10 cellular contexts compared by ENCODE assay signal in genomic region chr14:76267322-76268012, GRCh38.
DNase-seq lines count a peak whose midpoint lies in the region; ATAC-seq, FAIRE-seq and TF ChIP-seq lines count a peak whose summit lies in the region.
"Had no signal": no experiment of that assay in that cellular context is flagged by ENCODE, and none has a peak within 500 bp of the region (broad histone marks: within the 10 kb centered on the region; RNA-seq: fewer than 3 reads in every experiment).

No MANE protein-coding gene starts in this region.

- peaks cover 37% of the 10 kb centered on the region for H3K36me3 ChIP-seq in K562 (ENCODE audit: control insufficient read depth, insufficient read depth, low read length)
- no peaks in the 10 kb centered on the region for H3K36me3 ChIP-seq in skeletal muscle satellite cell (ENCODE audit: insufficient read depth, low read length)

- DNase-seq in Ammon's horn (ENCODE audit: low spot score), result peak; percentile 73
- no peak for DNase-seq in HFF-Myc (ENCODE audit: extremely low read depth, low read depth)
- no peak for DNase-seq in K562 (ENCODE audit: extremely low read depth in 1 of 4, low spot score in 3 of 4)
- DNase-seq in iPS-NIHi7 (ENCODE audit: extremely low spot score), result peak; percentile 85
- DNase-seq in activated CD8-positive, alpha-beta memory T cell treated with anti-CD3 and anti-CD28 coated beads, Interleukin-2, amount 50 U/mL, for 4 hours, result no peak
- DNase-seq in DMS53 treated with DMSO at 0.1 percent for 48 hours (lab: John Stamatoyannopoulos, UW; ENCODE audit: unreplicated experiment), result no peak

- in situ Hi-C loops in K562 (cut with MboI), result no loop called here

- no peak for ATAC-seq in K562
- no peak for ATAC-seq in GM19324 (IDR thresholded peaks at IDR 0.05; ENCODE audit: low FRiP score, unreplicated experiment)
- ATAC-seq: HCT116 had no signal

- TF ChIP-seq RAD21 in K562 (CRISPR knock-in tag; conservative IDR thresholded peaks at IDR 0.05 in 1 of 2, IDR thresholded peaks at IDR 0.05 in 1 of 2), result no peak

- H3K9ac ChIP-seq in K562 (ENCODE audit: insufficient read depth in 1 of 2, low read depth in 2 of 2, low read length in 2 of 2) (no peak overlapping the region), skeletal muscle satellite cell (ENCODE audit: low read depth, low read length) (peak overlapping the region; percentile 59)

- POLR2A ChIA-PET in K562 (lab: Yijun Ruan, JAX), result no interaction called here

- no peaks in the 10 kb centered on the region for H3K9me1 ChIP-seq in K562 (ENCODE audit: control insufficient read depth, insufficient read depth, low read length)

- peaks cover 82% of the 10 kb centered on the region for H3K79me2 ChIP-seq in K562 (ENCODE audit: control insufficient read depth, insufficient read depth, low read length)

- 86% methylated on average over 12 of the region's 24 CpGs for WGBS in K562 (ENCODE audit: insufficient coverage, low coverage, missing lambda C conversion rate)

- H3K4me3 ChIP-seq in HFF-Myc (replicated peaks; ENCODE audit: low read depth, low read length), result peak overlapping the region; percentile 35
- H3K4me3 ChIP-seq in K562, result no peak overlapping the region
- H3K4me3 ChIP-seq in skeletal muscle satellite cell (ENCODE audit: low read length), result peak overlapping the region; percentile 77

- TF ChIP-seq CTCF in HFF-Myc (IDR thresholded peaks at IDR 0.05; ENCODE audit: low read depth, low read length, missing control alignments) (no peak), K562 (IDR thresholded peaks at IDR 0.05 in 2 of 3, conservative IDR thresholded peaks at IDR 0.05 in 1 of 3; ENCODE audit: insufficient read depth in 2 of 3, low read depth in 1 of 3, low read length in 3 of 3) (no peak)

- TF ChIP-seq EP300 in K562 (IDR thresholded peaks at IDR 0.05; ENCODE audit: low read length), result no peak

- H3K27ac ChIP-seq in K562 (ENCODE audit: extremely low read depth, low read depth, low read length), result no peak overlapping the region

- no peaks in the 10 kb centered on the region for H3K27me3 ChIP-seq in K562 (ENCODE audit: control insufficient read depth in 2 of 2, insufficient read depth in 2 of 2, low read length in 2 of 2)
- H3K27me3 ChIP-seq in skeletal muscle satellite cell (ENCODE audit: control insufficient read depth, insufficient read depth, low read length), result peaks cover 44% of the 10 kb centered on the region

- H4K20me1 ChIP-seq in K562 (replicated peaks; ENCODE audit: control insufficient read depth, insufficient read depth, low read length), result 0 out of 2 replicates have a peak, but pooled peaks cover 3% of the 10 kb centered on the region

- intact Hi-C loops in K562 (cut with micrococcal nuclease), result no loop called here

- H3K4me1 ChIP-seq in K562 (replicated peaks in 1 of 2; ENCODE audit: control insufficient read depth in 2 of 2, insufficient read depth in 2 of 2, low read length in 2 of 2), result peaks cover 0 to 5% of the 10 kb centered on the region in 2 experiments; a peak in 2 of 5 replicates
- no peaks in the 10 kb centered on the region for H3K4me1 ChIP-seq in skeletal muscle satellite cell (ENCODE audit: control insufficient read depth, insufficient read depth, low read length)

- H3K9me3 ChIP-seq in K562 (replicated peaks; ENCODE audit: control insufficient read depth, insufficient read depth, low read depth, low read length) (peaks cover 7% of the 10 kb centered on the region), skeletal muscle satellite cell (replicated peaks; ENCODE audit: low read length) (no peaks in the 10 kb centered on the region)

- no TSS peak for BruUV-seq in K562 (replicated peaks; lab: Mats Ljungman, UMichigan)

- no peak for FAIRE-seq in K562 (lab: Jason Lieb, UNC)
- FAIRE-seq: colon had no signal

- TF ChIP-seq POLR2A in K562 (conservative IDR thresholded peaks at IDR 0.05), result no peak

- CTCF ChIA-PET in K562 (lab: Yijun Ruan, JAX; ENCODE audit: low intra/inter-chr PET ratio), result no interaction called here

- H3K4me2 ChIP-seq in K562 (ENCODE audit: insufficient read depth, low read length), result no peak overlapping the region
- H3K4me2 ChIP-seq in skeletal muscle satellite cell (ENCODE audit: low read length), result peak overlapping the region; percentile 97

- H2AFZ ChIP-seq in K562 (ENCODE audit: low read depth, low read length), result no peak overlapping the region

TF ChIP-seq in K562, 482 proteins besides CTCF, POLR2A, EP300 and RAD21:
- no peak for TF ChIP-seq SFPQ (IDR thresholded peaks at IDR 0.05; ENCODE audit: low read depth, low read length)
- peak; percentile 66 for TF ChIP-seq USF2 (CRISPR knock-in tag; IDR thresholded peaks at IDR 0.05)
- TF ChIP-seq NR2C2 (CRISPR knock-in tag; IDR thresholded peaks at IDR 0.05), result no peak
- no peak for TF ChIP-seq NR2C2 (tag; IDR thresholded peaks at IDR 0.05)
- TF ChIP-seq USF1 (CRISPR knock-in tag; IDR thresholded peaks at IDR 0.05), result peak; percentile 48; the same call in 1 of the 2 replicates
- TF ChIP-seq TFE3 (CRISPR knock-in tag; IDR thresholded peaks at IDR 0.05), result no peak

Comparison
In these comparisons a context has a peak if more than half of its experiments do, and no peak if none do; other contexts are left out.
1. DNase-seq: peak in Ammon's horn (single experiment) and iPS-NIHi7 (single experiment); none in HFF-Myc (single experiment), K562 (0 of 4), activated CD8-positive, alpha-beta memory T cell treated with anti-CD3 and anti-CD28 coated beads, Interleukin-2, amount 50 U/mL, for 4 hours (single experiment) and DMS53 treated with DMSO at 0.1 percent for 48 hours (single experiment).